8 cellular contexts compared by ENCODE assay signal in genomic region chr2:200888719-200889625, GRCh38. TPM values are rescaled to one million over a fixed set of nuclear protein-coding genes. Genes with fewer than 3 reads are reported as not detected.
DNase-seq lines count a peak whose midpoint lies in the region; ATAC-seq and TF ChIP-seq lines count a peak whose summit lies in the region.

A gene with protein sequence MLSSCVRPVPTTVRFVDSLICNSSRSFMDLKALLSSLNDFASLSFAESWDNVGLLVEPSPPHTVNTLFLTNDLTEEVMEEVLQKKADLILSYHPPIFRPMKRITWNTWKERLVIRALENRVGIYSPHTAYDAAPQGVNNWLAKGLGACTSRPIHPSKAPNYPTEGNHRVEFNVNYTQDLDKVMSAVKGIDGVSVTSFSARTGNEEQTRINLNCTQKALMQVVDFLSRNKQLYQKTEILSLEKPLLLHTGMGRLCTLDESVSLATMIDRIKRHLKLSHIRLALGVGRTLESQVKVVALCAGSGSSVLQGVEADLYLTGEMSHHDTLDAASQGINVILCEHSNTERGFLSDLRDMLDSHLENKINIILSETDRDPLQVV (plus strand): TSS chr2:200889371. CDS start chr2:200891944, 2,573 bp downstream.
PPIL3 (minus strand) TSS chr2:200889077; CDS start chr2:200887615, 1,462 bp downstream.

- H3K9me3 ChIP-seq in AG04450 (ENCODE audit: control insufficient read depth, insufficient read depth, low read length): no peaks in the 10 kb centered on the region
- H3K9me3 ChIP-seq in spleen: no peaks in the 10 kb centered on the region

- H3K36me3 Mint-ChIP-seq in activated B cell treated with CpG ODN at 0.5 μM for 24 hours (ENCODE audit: low read depth): peaks cover 51% of the 10 kb centered on the region
- H3K36me3 Mint-ChIP-seq in immature natural killer cell: peaks cover 3 to 10% (median 4%) of the 10 kb centered on the region in 3 donors

- H3K27me3 Mint-ChIP-seq in activated B cell treated with CpG ODN at 0.5 μM for 24 hours (no peaks in the 10 kb centered on the region), immature natural killer cell (ENCODE audit: low read depth in 3 of 3) (peaks cover 9 to 21% (median 21%) of the 10 kb centered on the region in 3 donors)

- intact Hi-C loops in activated B cell treated with CpG ODN at 0.5 μM for 24 hours (cut with micrococcal nuclease) (loop anchor here (1.0 to 5.0 kb wide), 14 partner anchors 12 to 1376 kb away; partner anchors contain the start of genes ALS2, BZW1, CASP10 and CLK1), spleen (cut with DNase I; ENCODE audit: low total_unique reads) (no loop called here)

- H3K4me1 Mint-ChIP-seq in activated B cell treated with CpG ODN at 0.5 μM for 24 hours (peaks cover 40% of the 10 kb centered on the region), immature natural killer cell (peaks cover 48 to 62% of the 10 kb centered on the region in 2 donors)

- in situ Hi-C loops in GM18951 (cut with MboI; ENCODE audit: low sequenced_read_pairs, unreplicated experiment): no loop called here

- H3K4me3 ChIP-seq in AG04450 (ENCODE audit: low read depth, low read length) (peak within 1 kb of the TSS; percentile 78), spleen (peak within 1 kb of the TSS; percentile 46 to 83 (median 66))

- POLR2A ChIA-PET in AG04450 (lab: Yijun Ruan, JAX): interaction anchor here (0.5 to 2.0 kb wide), 6 partner anchors 25 to 241 kb away, joined by 3 to 22 read pairs (median 3); partner anchors contain the start of gene CLK1
- POLR2A ChIA-PET in activated B cell treated with CpG ODN at 0.5 μM for 24 hours (lab: Charles Lee): interaction anchor here (0.5 to 2.4 kb wide), 23 partner anchors 9 to 892 kb away, joined by 3 to 117 read pairs (median 4); partner anchors contain the start of genes ALS2, BZW1, CASP10 and CASP8

- H3K27me3 ChIP-seq in AG04450 (ENCODE audit: control insufficient read depth, insufficient read depth, low read length): no peaks in the 10 kb centered on the region
- no peaks in the 10 kb centered on the region for H3K27me3 ChIP-seq in spleen (replicated peaks in 1 of 7)

- peak within 1 kb of the TSS; percentile 99 for H3K4me3 Mint-ChIP-seq in activated B cell treated with CpG ODN at 0.5 μM for 24 hours
- H3K4me3 Mint-ChIP-seq in immature natural killer cell: peak within 1 kb of the TSS; percentile 96 to 99 (median 98)

- H3K27ac Mint-ChIP-seq in activated B cell treated with CpG ODN at 0.5 μM for 24 hours (peak within 1 kb of the TSS; percentile 100), immature natural killer cell (peak within 1 kb of the TSS; percentile 93 to 100 (median 98))

- CTCF ChIA-PET in AG04450 (lab: Charles Lee) (interaction anchor here (2.9 kb wide), 1 partner anchor 12 kb away, joined by 11 read pairs; no protein-coding TSS in a partner anchor), activated B cell treated with CpG ODN at 0.5 μM for 24 hours (lab: Charles Lee) (interaction anchor here (1.0 to 2.9 kb wide), 6 partner anchors 16 to 343 kb away, joined by 3 to 9 read pairs (median 6); partner anchors contain the start of gene CLK1)

- DNase-seq in AG04450 (ENCODE audit: low read depth, low spot score) (peak; percentile 91), NCI-H345 (lab: John Stamatoyannopoulos, UW) (peak; percentile 99), activated B cell treated with CpG ODN at 0.5 μM for 24 hours (peak; percentile 90), caudate nucleus (lab: John Stamatoyannopoulos, UW) (peak; percentile 35 to 97 (median 90)), immature natural killer cell (peak; percentile 96 to 98 (median 98)), spleen (peak; percentile 99)

- peak; percentile 94 for ATAC-seq in HG03196 (IDR thresholded peaks at IDR 0.05; ENCODE audit: unreplicated experiment)
- peak; percentile 80 for ATAC-seq in activated B cell treated with CpG ODN at 0.5 μM for 24 hours (ENCODE audit: low read depth)

- peaks cover 24 to 59% (median 34%) of the 10 kb centered on the region in 6 donors for H3K4me1 ChIP-seq in spleen

- TF ChIP-seq POLR2A in GM18951 (IDR thresholded peaks at IDR 0.05; ENCODE audit: extremely low read depth, insufficient read depth, insufficient read length) (peak; percentile 72), spleen (IDR thresholded peaks at IDR 0.05) (peak in 1 of 3 donors; percentile 44)

- H3K27ac ChIP-seq in AG04450 (ENCODE audit: low read depth, low read length) (peak within 1 kb of the TSS; percentile 93), caudate nucleus (ENCODE audit: low read depth, low read length) (peak within 1 kb of the TSS; percentile 90), spleen (peak within 1 kb of the TSS; percentile 90 to 98 (median 96))

- H3K9me3 Mint-ChIP-seq in activated B cell treated with CpG ODN at 0.5 μM for 24 hours (no peaks in the 10 kb centered on the region), immature natural killer cell (no peaks in the 10 kb centered on the region)

- 0% methylated on average over 44 to 49 of the region's 49 CpGs for WGBS in spleen, 5 donors

- H3K36me3 ChIP-seq in spleen: peaks cover 0 to 52% (median 19%) of the 10 kb centered on the region in 6 donors

- no peak for TF ChIP-seq CTCF in AG04450 (IDR thresholded peaks at IDR 0.05; ENCODE audit: low read depth, low read length)
- TF ChIP-seq CTCF in activated B cell treated with CpG ODN at 0.5 μM for 24 hours (IDR thresholded peaks at IDR 0.05): no peak
- peak in 3 of 11 experiments; percentile 9 to 18 (median 13) for TF ChIP-seq CTCF in spleen (IDR thresholded peaks at IDR 0.05 in 8 of 11, conservative IDR thresholded peaks at IDR 0.05 in 3 of 11)

RNA-seq across cellular contexts. Expression of the first gene that starts in this region (rescaled TPM):
- polyA plus RNA-seq in AG04450 (2011; rRNA removed) (36.6 and 38.7 TPM in 2 replicates), immature natural killer cell (10 to 100 TPM; 13.5 to 31.0 (median 20.9) TPM), spleen (10 to 100 TPM; 18.9 to 24.5 (median 20.1) TPM)
- polyA minus RNA-seq in AG04450 (2011; rRNA and poly(A)+ RNA removed): 22.7 and 26.2 TPM in 2 replicates
- total RNA-seq in activated B cell treated with CpG ODN at 0.5 μM for 24 hours (32.2 and 32.3 TPM in 2 replicates), spleen (10 to 100 TPM; 17.2 to 26.4 (median 20.6) TPM)

RNA-seq across cellular contexts. Expression of gene PPIL3, which starts in this region (rescaled TPM):
- 31.0 and 40.8 TPM in 2 replicates for polyA plus RNA-seq in AG04450 (2011; rRNA removed)
- polyA minus RNA-seq in AG04450 (2011; rRNA and poly(A)+ RNA removed): 7.4 and 12.8 TPM in 2 replicates
- 43.5 and 52.5 TPM in 2 replicates for total RNA-seq in activated B cell treated with CpG ODN at 0.5 μM for 24 hours
- 10 to 100 TPM; 17.9 to 30.4 (median 25.7) TPM for polyA plus RNA-seq in immature natural killer cell
- total RNA-seq in spleen: 100 to 1,000 TPM in 1 of 7 donors, 10 to 100 TPM in 6; 24.0 to 180 (median 35.8) TPM
- polyA plus RNA-seq in spleen: 10 to 100 TPM; 20.3 to 37.5 (median 22.3) TPM

Comparison
In these comparisons a context has a peak if more than half of its experiments do, and no peak if none do; other contexts are left out.
1. Peak in every context shown above with its lines: DNase-seq, ATAC-seq, H3K4me3 ChIP-seq and H3K27ac ChIP-seq.